ENCODE assay signal across 8 cellular contexts in the genomic region with DNA sequence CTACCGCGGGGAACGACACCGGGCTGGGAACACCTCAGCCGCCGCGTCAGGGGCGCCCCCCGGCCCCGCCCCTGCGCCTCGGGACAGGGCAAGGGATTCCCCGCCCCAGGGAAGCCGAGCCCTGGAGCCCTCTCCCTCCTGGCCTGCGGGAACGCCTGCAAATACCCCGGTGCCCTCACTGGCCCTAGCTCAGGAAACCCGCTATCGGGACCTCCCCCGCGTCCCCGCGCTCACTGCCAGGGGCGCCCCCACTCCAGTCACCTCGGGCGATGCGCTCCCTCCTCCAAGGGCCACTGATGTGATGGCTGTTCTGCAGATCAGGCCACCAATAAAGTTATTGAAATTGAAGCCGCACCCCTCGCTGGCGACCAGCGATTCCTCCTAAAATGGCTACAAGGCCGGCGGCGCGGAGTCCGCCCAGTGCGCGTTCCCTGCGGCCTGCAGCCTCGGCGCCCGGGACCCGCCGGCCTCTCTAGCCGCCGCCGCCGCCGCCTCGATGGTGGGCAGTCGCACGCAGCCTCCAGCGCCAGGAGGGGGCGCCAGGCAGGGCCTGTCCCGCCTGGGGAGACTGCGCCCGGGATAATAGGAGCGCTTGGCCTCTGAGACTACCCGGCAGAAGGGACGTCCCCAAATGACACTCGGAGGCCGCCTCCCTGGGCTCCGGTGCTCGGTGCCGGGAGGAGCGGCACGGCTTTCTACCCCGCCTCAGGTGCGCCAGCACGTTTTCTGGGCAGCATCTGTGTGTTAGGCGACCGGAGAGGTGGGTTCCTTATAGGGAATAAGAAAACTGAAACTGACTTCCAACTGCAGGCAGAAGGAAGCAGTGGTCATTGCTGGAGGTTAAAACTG. TPM values are rescaled to one million over a fixed set of nuclear protein-coding genes. Genes with fewer than 3 reads are reported as not detected.
DNase-seq lines count a peak whose midpoint lies in the region; ATAC-seq and TF ChIP-seq lines count a peak whose summit lies in the region.

A gene with protein sequence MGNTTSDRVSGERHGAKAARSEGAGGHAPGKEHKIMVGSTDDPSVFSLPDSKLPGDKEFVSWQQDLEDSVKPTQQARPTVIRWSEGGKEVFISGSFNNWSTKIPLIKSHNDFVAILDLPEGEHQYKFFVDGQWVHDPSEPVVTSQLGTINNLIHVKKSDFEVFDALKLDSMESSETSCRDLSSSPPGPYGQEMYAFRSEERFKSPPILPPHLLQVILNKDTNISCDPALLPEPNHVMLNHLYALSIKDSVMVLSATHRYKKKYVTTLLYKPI (minus strand): TSS at position 303 of the 849 bp plus-strand sequence. CDS start 326 bp downstream, outside the sequence.

- H3K4me3 ChIP-seq in BE2C (ENCODE audit: low read depth, low read length): peak within 1 kb of the TSS; percentile 99

- H3K36me3 Mint-ChIP-seq in chondrocyte (ENCODE audit: low read depth): no peaks in the 10 kb centered on the region

- no peaks in the 10 kb centered on the region for H3K36me3 ChIP-seq in BE2C

- peaks cover 63% of the 10 kb centered on the region for H3K4me1 Mint-ChIP-seq in chondrocyte (ENCODE audit: low read depth)

- peak; percentile 73 for TF ChIP-seq POLR2A in GM19099 (IDR thresholded peaks at IDR 0.05; ENCODE audit: extremely low read depth, insufficient read length, low read depth)

- peak within 1 kb of the TSS; percentile 99 for H3K27ac Mint-ChIP-seq in chondrocyte (ENCODE audit: unreplicated experiment)

- peaks cover 2% of the 10 kb centered on the region for H3K9me3 Mint-ChIP-seq in chondrocyte (ENCODE audit: low read depth)

- peaks cover 9% of the 10 kb centered on the region; the same call in 1 of the 2 replicates for H3K4me1 ChIP-seq in BE2C

- ATAC-seq in HG03378 (IDR thresholded peaks at IDR 0.05; ENCODE audit: unreplicated experiment): peak; percentile 83

- peak; percentile 67 for TF ChIP-seq CTCF in BE2C (IDR thresholded peaks at IDR 0.05; ENCODE audit: low read depth, low read length)
- TF ChIP-seq CTCF in chondrocyte (IDR thresholded peaks at IDR 0.05): peak; percentile 97

- DNase-seq in BE2C (peak; percentile 96), NCI-H446 (lab: John Stamatoyannopoulos, UW) (peak; percentile 94 to 97), chondrocyte (ENCODE audit: low spot score) (peak; percentile 97), kidney glomerular epithelial cell (lab: John Stamatoyannopoulos, UW) (peak; percentile 94)
- DNase-seq in activated CD4-positive, alpha-beta T cell treated with anti-CD3 and anti-CD28 coated beads for 24 hours (ENCODE audit: low read depth in 2 of 2): peak; percentile 81 to 82
- peak; percentile 86 to 90 for DNase-seq in stimulated activated CD4-positive, alpha-beta T cell treated with anti-CD3 and anti-CD28 coated beads, Interleukin-15, amount 100 ng/mL, for 48 hours (ENCODE audit: low read depth in 2 of 2)

- peak within 1 kb of the TSS; percentile 99 for H3K4me3 Mint-ChIP-seq in chondrocyte (ENCODE audit: unreplicated experiment)

- H3K27me3 Mint-ChIP-seq in chondrocyte (ENCODE audit: low read depth): no peaks in the 10 kb centered on the region

- no peaks in the 10 kb centered on the region for H3K9me3 ChIP-seq in BE2C

- no peaks in the 10 kb centered on the region; the same call in 1 of the 2 replicates for H3K27me3 ChIP-seq in BE2C

RNA-seq across cellular contexts. Expression of the gene that starts here (rescaled TPM):
- polyA plus RNA-seq in BE2C (2012; ENCODE audit: insufficient read depth, insufficient read length, low read depth): 18.1 TPM
- total RNA-seq in chondrocyte: 24.3 to 30.8 TPM (median 29.5 TPM) in 3 replicates

Comparison
In these comparisons a context has a peak if more than half of its experiments do, and no peak if none do; other contexts are left out.
1. Peak in every context shown above with its lines: DNase-seq, ATAC-seq and H3K4me3 ChIP-seq.